ENCODE assay signal across 13 cellular contexts in the genomic region with DNA sequence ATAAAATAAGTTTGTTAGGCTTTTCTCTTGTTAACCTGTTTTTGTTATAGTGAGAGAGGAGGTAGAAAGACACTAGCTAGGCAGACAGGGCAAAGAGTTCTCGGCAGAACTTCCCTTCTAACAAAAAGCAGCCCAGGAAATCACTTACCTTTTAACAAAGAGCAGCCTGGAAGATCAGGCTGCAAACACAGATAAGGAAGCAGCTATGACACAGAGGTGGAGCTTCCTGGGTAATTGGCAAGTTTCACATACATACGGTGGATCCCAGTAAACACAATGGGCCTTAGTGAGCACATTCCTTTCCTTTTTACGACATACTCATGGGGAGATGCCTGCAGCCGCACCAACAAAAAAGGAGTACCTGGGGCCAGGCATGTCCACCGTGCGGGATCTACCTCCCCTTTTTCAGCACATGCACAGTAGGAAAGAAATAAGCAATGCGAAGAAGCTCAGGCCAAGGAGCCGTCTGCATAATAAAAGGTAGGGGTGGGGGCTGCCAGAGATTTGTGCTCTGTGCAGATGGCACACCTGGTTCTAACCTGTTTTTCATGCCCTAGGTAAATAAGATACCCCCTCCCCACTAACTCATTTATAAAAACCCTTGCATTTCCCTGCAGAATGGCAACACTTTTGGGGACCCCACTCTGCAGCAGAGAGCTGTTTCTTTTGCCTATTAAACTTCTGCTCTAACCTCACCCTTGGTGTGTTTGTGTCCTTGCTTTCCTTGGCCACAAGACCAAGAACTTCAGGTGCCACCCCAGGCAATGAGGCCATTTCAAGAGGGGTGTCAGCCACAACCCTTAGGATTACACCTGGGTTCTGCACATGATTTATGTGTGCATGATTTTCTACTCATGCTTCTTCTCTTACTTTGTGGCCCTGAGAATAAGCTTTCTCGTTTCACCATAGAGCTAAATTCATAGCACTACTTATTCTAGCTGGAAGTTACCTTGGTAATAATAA. TPM values are rescaled to one million over a fixed set of nuclear protein-coding genes. Genes with fewer than 3 reads are reported as not detected.
DNase-seq lines count a peak whose midpoint lies in the region; ATAC-seq, FAIRE-seq and TF ChIP-seq lines count a peak whose summit lies in the region.
"Had no signal": no experiment of that assay in that cellular context is flagged by ENCODE, and none has a peak within 500 bp of the region (broad histone marks: within the 10 kb centered on the region; RNA-seq: fewer than 3 reads in every experiment).

No MANE protein-coding gene starts in this region.

- FAIRE-seq in G401.6 (lab: Jason Lieb, UNC): peak; percentile 54
- FAIRE-seq: GM18507 had no signal

- H3K4me3 Mint-ChIP-seq in nephron progenitor cell: peak overlapping the region; percentile 9
- H3K4me3 Mint-ChIP-seq in stimulated activated effector memory CD8-positive, alpha-beta T cell treated with anti-CD3 and anti-CD28 coated beads, Interleukin-12 subunit alpha, Interleukin-12 subunit beta, amount 100 ng/mL, for 72 hours: no peak overlapping the region
- no peak overlapping the region for H3K4me3 Mint-ChIP-seq in activated CD4-positive, alpha-beta memory T cell treated with anti-CD3 and anti-CD28 coated beads, Interleukin-2, amount 10 ng/mL, durations not matched to agents 7 days and 5 days
- H3K4me3 Mint-ChIP-seq: activated naive CD8-positive, alpha-beta T cell treated with anti-CD3 and anti-CD28 coated beads, Interleukin-2, amount 10 ng/mL, durations not matched to agents 7 days and 5 days; CD4-positive, alpha-beta memory T cell had no signal

- H3K4me3 ChIP-seq in PC-3 (ENCODE audit: low read length) (peak overlapping the region; percentile 45), epithelial cell of esophagus (ENCODE audit: low read length) (no peak overlapping the region)

- peaks cover 4% of the 10 kb centered on the region for H3F3A ChIP-seq in PC-3 (ENCODE audit: low read length, unreplicated experiment)

- H3K27me3 Mint-ChIP-seq in nephron progenitor cell (ENCODE audit: low read depth, poor library complexity): no peaks in the 10 kb centered on the region
- peaks cover 10% of the 10 kb centered on the region for H3K27me3 Mint-ChIP-seq in activated CD4-positive, alpha-beta memory T cell treated with anti-CD3 and anti-CD28 coated beads, Interleukin-2, amount 10 ng/mL, durations not matched to agents 7 days and 5 days

- no peaks in the 10 kb centered on the region for H3K36me3 ChIP-seq in PC-3 (ENCODE audit: low read depth, low read length)

- ATAC-seq in PC-3 (peak; percentile 90), HG02588 (IDR thresholded peaks at IDR 0.05; ENCODE audit: unreplicated experiment) (no peak)
- ATAC-seq in stimulated activated effector memory CD8-positive, alpha-beta T cell treated with anti-CD3 and anti-CD28 coated beads, Interleukin-12 subunit alpha, Interleukin-12 subunit beta, amount 100 ng/mL, for 72 hours: no peak

- H3K27ac ChIP-seq in PC-3 (ENCODE audit: low read length): peak overlapping the region; percentile 75

- no peaks in the 10 kb centered on the region for H3K9me2 ChIP-seq in PC-3 (replicated peaks; ENCODE audit: low read length)

- peaks cover 3% of the 10 kb centered on the region for H3K9me3 Mint-ChIP-seq in nephron progenitor cell
- no peaks in the 10 kb centered on the region for H3K9me3 Mint-ChIP-seq in stimulated activated effector memory CD8-positive, alpha-beta T cell treated with anti-CD3 and anti-CD28 coated beads, Interleukin-12 subunit alpha, Interleukin-12 subunit beta, amount 100 ng/mL, for 72 hours
- no peaks in the 10 kb centered on the region for H3K9me3 Mint-ChIP-seq in activated CD4-positive, alpha-beta memory T cell treated with anti-CD3 and anti-CD28 coated beads, Interleukin-2, amount 10 ng/mL, durations not matched to agents 7 days and 5 days
- H3K9me3 Mint-ChIP-seq: activated naive CD8-positive, alpha-beta T cell treated with anti-CD3 and anti-CD28 coated beads, Interleukin-2, amount 10 ng/mL, durations not matched to agents 7 days and 5 days had no signal

- peaks cover 33% of the 10 kb centered on the region for H3K4me1 ChIP-seq in PC-3 (ENCODE audit: insufficient read depth, low read length)

- no peak overlapping the region for H3K9ac ChIP-seq in PC-3 (ENCODE audit: low read length)

- TF ChIP-seq CTCF in PC-3 (conservative IDR thresholded peaks at IDR 0.05; ENCODE audit: low read depth, low read length) (no peak), epithelial cell of esophagus (IDR thresholded peaks at IDR 0.05; ENCODE audit: insufficient read depth, low read depth, low read length, missing control alignments) (no peak), nephron progenitor cell (IDR thresholded peaks at IDR 0.05) (no peak)

- peak overlapping the region; percentile 73 for H2AFZ ChIP-seq in PC-3 (ENCODE audit: low read length)

- no peaks in the 10 kb centered on the region for H4K20me1 ChIP-seq in PC-3 (ENCODE audit: low read length)

- BruUV-seq in PC-3 (replicated peaks; lab: Mats Ljungman, UMichigan): no TSS peak

- peaks cover 20% of the 10 kb centered on the region for H3K4me1 Mint-ChIP-seq in nephron progenitor cell
- H3K4me1 Mint-ChIP-seq in stimulated activated effector memory CD8-positive, alpha-beta T cell treated with anti-CD3 and anti-CD28 coated beads, Interleukin-12 subunit alpha, Interleukin-12 subunit beta, amount 100 ng/mL, for 72 hours: no peaks in the 10 kb centered on the region
- H3K4me1 Mint-ChIP-seq in activated CD4-positive, alpha-beta memory T cell treated with anti-CD3 and anti-CD28 coated beads, Interleukin-2, amount 10 ng/mL, durations not matched to agents 7 days and 5 days: no peaks in the 10 kb centered on the region
- H3K4me1 Mint-ChIP-seq: activated naive CD8-positive, alpha-beta T cell treated with anti-CD3 and anti-CD28 coated beads, Interleukin-2, amount 10 ng/mL, durations not matched to agents 7 days and 5 days; CD4-positive, alpha-beta memory T cell had no signal

- no peaks in the 10 kb centered on the region for H3K27me3 ChIP-seq in PC-3 (ENCODE audit: low read length)

- peak overlapping the region; percentile 69 for H3K27ac Mint-ChIP-seq in nephron progenitor cell
- H3K27ac Mint-ChIP-seq in stimulated activated effector memory CD8-positive, alpha-beta T cell treated with anti-CD3 and anti-CD28 coated beads, Interleukin-12 subunit alpha, Interleukin-12 subunit beta, amount 100 ng/mL, for 72 hours: no peak overlapping the region
- H3K27ac Mint-ChIP-seq in activated CD4-positive, alpha-beta memory T cell treated with anti-CD3 and anti-CD28 coated beads, Interleukin-2, amount 10 ng/mL, durations not matched to agents 7 days and 5 days: no peak overlapping the region
- H3K27ac Mint-ChIP-seq: activated naive CD8-positive, alpha-beta T cell treated with anti-CD3 and anti-CD28 coated beads, Interleukin-2, amount 10 ng/mL, durations not matched to agents 7 days and 5 days; CD4-positive, alpha-beta memory T cell had no signal

- peak; percentile 89 for DNase-seq in PC-3
- peak; percentile 86 for DNase-seq in epithelial cell of esophagus (ENCODE audit: low read depth)
- DNase-seq in nephron progenitor cell: no peak
- no peak for DNase-seq in stimulated activated CD4-positive, alpha-beta T cell treated with anti-CD3 and anti-CD28 coated beads, Interleukin-4, amount 100 ng/mL, for 4 hours
- no peak for DNase-seq in stimulated activated effector memory CD8-positive, alpha-beta T cell treated with anti-CD3 and anti-CD28 coated beads, Interleukin-12 subunit alpha, Interleukin-12 subunit beta, amount 100 ng/mL, for 72 hours (ENCODE audit: low spot score in 2 of 2)
- no peak for DNase-seq in activated CD4-positive, alpha-beta memory T cell treated with anti-CD3 and anti-CD28 coated beads, Interleukin-2, amount 10 ng/mL, durations not matched to agents 7 days and 5 days
- DNase-seq: activated naive CD8-positive, alpha-beta T cell treated with anti-CD3 and anti-CD28 coated beads, Interleukin-2, amount 10 ng/mL, durations not matched to agents 7 days and 5 days; CD4-positive, alpha-beta memory T cell; NCI-H510A; nucleus accumbens had no signal

- no peaks in the 10 kb centered on the region for H3K79me2 ChIP-seq in PC-3 (ENCODE audit: low read length)

- POLR2A ChIA-PET in PC-3 (lab: Charles Lee; ENCODE audit: unreplicated experiment): interaction anchor here (0.5 to 1.1 kb wide), 2 partner anchors 27 to 212 kb away, joined by 3 to 9 read pairs; a partner anchor contains a TSS
- POLR2A ChIA-PET in activated CD4-positive, alpha-beta memory T cell treated with anti-CD3 and anti-CD28 coated beads, Interleukin-2, amount 10 ng/mL, durations not matched to agents 7 days and 5 days (lab: Charles Lee): no interaction called here

- CTCF ChIA-PET in PC-3 (lab: Charles Lee): no interaction called here
- CTCF ChIA-PET in activated CD4-positive, alpha-beta memory T cell treated with anti-CD3 and anti-CD28 coated beads, Interleukin-2, amount 10 ng/mL, durations not matched to agents 7 days and 5 days (lab: Charles Lee): no interaction called here

- peak overlapping the region; percentile 81 for H3K4me2 ChIP-seq in PC-3 (ENCODE audit: low read length)

- no peaks in the 10 kb centered on the region for H3K9me3 ChIP-seq in PC-3 (ENCODE audit: low read length)

- intact Hi-C loops in PC-3 (cut with micrococcal nuclease): loop anchor here (2.0 to 10.0 kb wide), 2 partner anchors 26 to 250 kb away; a partner anchor contains a TSS

- no peaks in the 10 kb centered on the region for H3K36me3 Mint-ChIP-seq in nephron progenitor cell (ENCODE audit: low read depth)
- no peaks in the 10 kb centered on the region for H3K36me3 Mint-ChIP-seq in stimulated activated effector memory CD8-positive, alpha-beta T cell treated with anti-CD3 and anti-CD28 coated beads, Interleukin-12 subunit alpha, Interleukin-12 subunit beta, amount 100 ng/mL, for 72 hours
- H3K36me3 Mint-ChIP-seq in activated CD4-positive, alpha-beta memory T cell treated with anti-CD3 and anti-CD28 coated beads, Interleukin-2, amount 10 ng/mL, durations not matched to agents 7 days and 5 days (ENCODE audit: low read depth): no peaks in the 10 kb centered on the region
- H3K36me3 Mint-ChIP-seq: activated naive CD8-positive, alpha-beta T cell treated with anti-CD3 and anti-CD28 coated beads, Interleukin-2, amount 10 ng/mL, durations not matched to agents 7 days and 5 days; CD4-positive, alpha-beta memory T cell had no signal

RNA-seq across cellular contexts. Expression of a gene that starts 26.5 kb away (rescaled TPM):
- total RNA-seq in PC-3 (2014; rRNA removed): 249 and 304 TPM in 2 replicates
- 100 to 1,000 TPM; 190 to 192 TPM for total RNA-seq in activated CD4-positive, alpha-beta memory T cell treated with anti-CD3 and anti-CD28 coated beads, Interleukin-2, amount 10 ng/mL, durations not matched to agents 7 days and 5 days

RNA-seq across cellular contexts. Expression of a gene that starts 27.0 kb away (rescaled TPM):
- total RNA-seq in PC-3 (2014; rRNA removed): 4.0 and 6.3 TPM in 2 replicates
- total RNA-seq in activated CD4-positive, alpha-beta memory T cell treated with anti-CD3 and anti-CD28 coated beads, Interleukin-2, amount 10 ng/mL, durations not matched to agents 7 days and 5 days: 1 to 10 TPM; 4.9 to 6.3 TPM

Comparison
In these comparisons a context has a peak if more than half of its experiments do, and no peak if none do; other contexts are left out.
1. DNase-seq: peak in PC-3 (single experiment) and epithelial cell of esophagus (single experiment); none in nephron progenitor cell (single experiment), stimulated activated CD4-positive, alpha-beta T cell treated with anti-CD3 and anti-CD28 coated beads, Interleukin-4, amount 100 ng/mL, for 4 hours (0 of 2), stimulated activated effector memory CD8-positive, alpha-beta T cell treated with anti-CD3 and anti-CD28 coated beads, Interleukin-12 subunit alpha, Interleukin-12 subunit beta, amount 100 ng/mL, for 72 hours (0 of 2) and activated CD4-positive, alpha-beta memory T cell treated with anti-CD3 and anti-CD28 coated beads, Interleukin-2, amount 10 ng/mL, durations not matched to agents 7 days and 5 days (single experiment).